ENCODE assay signal across 8 cellular contexts in the genomic region with DNA sequence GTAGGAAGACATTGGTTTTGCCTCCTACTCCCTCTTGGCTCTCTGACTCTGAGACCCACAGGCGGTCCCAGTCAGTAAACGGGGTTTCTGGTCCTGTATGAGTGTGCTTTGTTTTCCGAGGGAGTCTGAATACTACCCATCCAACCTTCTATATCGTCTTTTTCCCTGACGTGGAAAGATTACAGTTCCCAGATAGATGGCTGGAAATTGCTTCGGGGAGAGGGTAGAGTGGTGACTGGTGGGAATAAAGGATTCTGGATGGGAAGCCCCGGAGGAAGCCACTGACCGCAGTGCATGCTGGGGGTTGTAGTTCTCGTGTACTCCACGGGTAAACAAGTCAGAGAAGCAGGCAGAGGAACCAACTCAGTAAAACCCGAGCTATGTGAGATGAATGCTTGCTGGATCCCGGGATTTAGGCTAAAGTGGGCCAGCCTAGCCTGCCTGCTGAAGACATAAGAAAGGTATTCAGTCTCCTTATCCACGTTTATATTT.
DNase-seq lines count a peak whose midpoint lies in the region; ATAC-seq and TF ChIP-seq lines count a peak whose summit lies in the region.

No MANE protein-coding gene starts in this region.

- H3K4me1 ChIP-seq in KMS-11 (ENCODE audit: low read depth, poor library complexity, severe bottlenecking) = peaks cover 6% of the 10 kb centered on the region
- H3K4me1 ChIP-seq in adrenal gland (replicated peaks in 1 of 2) = no peaks in the 10 kb centered on the region
- peaks cover 0 to 15% (median 5%) of the 10 kb centered on the region in 12 donors for H3K4me1 ChIP-seq in heart left ventricle
- H3K4me1 ChIP-seq in parathyroid adenoma = no peaks in the 10 kb centered on the region
- peaks cover 0 to 13% (median 2%) of the 10 kb centered on the region in 4 donors for H3K4me1 ChIP-seq in transverse colon

- H3K4me2 ChIP-seq in KMS-11 (peak overlapping the region; percentile 21; the same call in 1 of the 2 replicates), parathyroid adenoma (ENCODE audit: low read length) (peak overlapping the region; percentile 74)

- intact Hi-C loops in CD14-positive monocyte (cut with micrococcal nuclease) (no loop called here), adrenal gland (cut with DNase I) (no loop called here), heart left ventricle (cut with DNase I) (loop anchor here in 3 of 10 donors (5.0 to 10.0 kb wide), 2 partner anchors 51 to 64 kb away; a partner anchor contains a TSS), transverse colon (cut with DNase I; ENCODE audit: low total_unique reads) (no loop called here)

- no peak overlapping the region for H3K4me3 ChIP-seq in KMS-11 (IDR thresholded peaks at IDR 0.05; ENCODE audit: insufficient read depth, low read depth, low read length)
- H3K4me3 ChIP-seq in adrenal gland = peak overlapping the region in 2 of 4 donors; percentile 14 to 56
- H3K4me3 ChIP-seq in heart left ventricle = peak overlapping the region in 11 of 12 donors; percentile 13 to 61 (median 47)
- peak overlapping the region; percentile 54 for H3K4me3 ChIP-seq in parathyroid adenoma (ENCODE audit: low read depth, low read length)
- peak overlapping the region in 3 of 4 donors; percentile 18 to 41 (median 25) for H3K4me3 ChIP-seq in transverse colon

- H3K79me2 ChIP-seq in KMS-11 (ENCODE audit: insufficient read depth, low read depth) = no peaks in the 10 kb centered on the region
- H3K79me2 ChIP-seq in parathyroid adenoma = no peaks in the 10 kb centered on the region

- in situ Hi-C loops in transverse colon (cut with MboI; ENCODE audit: low pct_ligation_motif_present in 1 of 4, low pct_unique_long_range_greater_than_20kb in 1 of 4, low sequenced_read_pairs in 3 of 4) = no loop called here

- H3K9me3 ChIP-seq in adrenal gland (replicated peaks in 1 of 3) (no peaks in the 10 kb centered on the region), heart left ventricle (no peaks in the 10 kb centered on the region), parathyroid adenoma (ENCODE audit: control insufficient read depth, low read length) (no peaks in the 10 kb centered on the region), transverse colon (no peaks in the 10 kb centered on the region)

- H3K36me3 Mint-ChIP-seq in CD14-positive monocyte = no peaks in the 10 kb centered on the region

- H3K4me1 Mint-ChIP-seq in CD14-positive monocyte = peaks cover 16% of the 10 kb centered on the region

- TF ChIP-seq CTCF in CD14-positive monocyte (IDR thresholded peaks at IDR 0.05) (no peak), KMS-11 (conservative IDR thresholded peaks at IDR 0.05; ENCODE audit: low read depth, low read length) (no peak), adrenal gland (IDR thresholded peaks at IDR 0.05) (no peak), heart left ventricle (IDR thresholded peaks at IDR 0.05) (no peak), parathyroid adenoma (IDR thresholded peaks at IDR 0.05) (no peak), transverse colon (IDR thresholded peaks at IDR 0.05) (no peak)

- H2AFZ ChIP-seq in KMS-11 (ENCODE audit: low read depth) (peak overlapping the region; percentile 64), parathyroid adenoma (peak overlapping the region; percentile 67)

- no peaks in the 10 kb centered on the region for H3K27me3 ChIP-seq in KMS-11 (ENCODE audit: insufficient read depth, low read depth)
- H3K27me3 ChIP-seq in adrenal gland = no peaks in the 10 kb centered on the region
- no peaks in the 10 kb centered on the region for H3K27me3 ChIP-seq in heart left ventricle
- H3K27me3 ChIP-seq in parathyroid adenoma (ENCODE audit: control insufficient read depth, insufficient read depth, low read length) = no peaks in the 10 kb centered on the region
- no peaks in the 10 kb centered on the region for H3K27me3 ChIP-seq in transverse colon

- H3K27ac ChIP-seq in KMS-11 = no peak overlapping the region
- H3K27ac ChIP-seq in adrenal gland = no peak overlapping the region
- peak overlapping the region; percentile 26 to 78 (median 66) for H3K27ac ChIP-seq in heart left ventricle
- H3K27ac ChIP-seq in parathyroid adenoma = peak overlapping the region; percentile 5
- H3K27ac ChIP-seq in transverse colon = peak overlapping the region in 2 of 4 donors; percentile 44 to 55

- H3K27ac Mint-ChIP-seq in CD14-positive monocyte = peak overlapping the region in 6 of 7 donors; percentile 44 to 88 (median 72)

- DNase-seq in CD14-positive monocyte (ENCODE audit: low spot score) = no peak
- peak; percentile 74 to 94 (median 84) for DNase-seq in adrenal gland
- DNase-seq in heart left ventricle = peak; percentile 86 to 92 (median 89)
- DNase-seq in transverse colon = peak; percentile 82

- no peaks in the 10 kb centered on the region for H4K20me1 ChIP-seq in KMS-11 (ENCODE audit: insufficient read depth)

- TF ChIP-seq POLR2A in adrenal gland (IDR thresholded peaks at IDR 0.05) (peak in 1 of 2 donors; percentile 43), heart left ventricle (IDR thresholded peaks at IDR 0.05) (peak in 1 of 2 donors; percentile 24), transverse colon (IDR thresholded peaks at IDR 0.05) (no peak)

- peaks cover 0 to 2% (median 0%) of the 10 kb centered on the region in 3 donors for H3K27me3 Mint-ChIP-seq in CD14-positive monocyte (ENCODE audit: low read depth in 3 of 3)

- H3K9ac ChIP-seq in KMS-11 (no peak overlapping the region), parathyroid adenoma (no peak overlapping the region)

- H3K9me3 Mint-ChIP-seq in CD14-positive monocyte = no peaks in the 10 kb centered on the region

- TF ChIP-seq EP300 in transverse colon (IDR thresholded peaks at IDR 0.05; ENCODE audit: low read depth) = no peak

- H3K36me3 ChIP-seq in KMS-11 (ENCODE audit: insufficient read depth) = no peaks in the 10 kb centered on the region
- no peaks in the 10 kb centered on the region for H3K36me3 ChIP-seq in adrenal gland (replicated peaks in 1 of 2)
- H3K36me3 ChIP-seq in heart left ventricle = no peaks in the 10 kb centered on the region
- no peaks in the 10 kb centered on the region for H3K36me3 ChIP-seq in parathyroid adenoma (ENCODE audit: control insufficient read depth, insufficient read depth, low read length)
- H3K36me3 ChIP-seq in transverse colon = no peaks in the 10 kb centered on the region

- H3K4me3 Mint-ChIP-seq in CD14-positive monocyte = peak overlapping the region; percentile 82 to 88

- ATAC-seq in GM19452 (IDR thresholded peaks at IDR 0.05; ENCODE audit: unreplicated experiment) (peak; percentile 80), SK-N-SH treated with all-trans-retinoic acid at 6 μM for 48 hours (peak; percentile 100), heart left ventricle (peak; percentile 94 to 99 (median 98))

- 5 to 11% (median 9%) methylated on average over 13 of the region's 13 CpGs for WGBS in adrenal gland, 4 donors
- 9 to 11% (median 10%) methylated on average over 13 of the region's 13 CpGs for WGBS in heart left ventricle, 4 donors
- 20 to 25% methylated on average over 11 to 13 of the region's 13 CpGs for WGBS in transverse colon (ENCODE audit: low coverage in 1 of 2), 2 donors

TF ChIP-seq in SK-N-SH treated with all-trans-retinoic acid at 6 μM for 48 hours, 23 proteins besides CTCF, POLR2A, EP300 and RAD21 (continues in another document):
- no peak for TF ChIP-seq CSDC2 (CRISPR knock-in tag; IDR thresholded peaks at IDR 0.05)
- no peak for TF ChIP-seq TCF4 (CRISPR knock-in tag; IDR thresholded peaks at IDR 0.05; ENCODE audit: borderline replicate concordance)
- no peak for TF ChIP-seq ZNF70 (CRISPR knock-in tag; IDR thresholded peaks at IDR 0.05)
- no peak for TF ChIP-seq ZNF565 (CRISPR knock-in tag; conservative IDR thresholded peaks at IDR 0.05; ENCODE audit: low read depth)
- TF ChIP-seq ARNTL (CRISPR knock-in tag; IDR thresholded peaks at IDR 0.05; ENCODE audit: borderline replicate concordance, low read depth) = no peak
- TF ChIP-seq ZC3H10 (CRISPR knock-in tag; IDR thresholded peaks at IDR 0.05) = no peak
- TF ChIP-seq TOX (CRISPR knock-in tag; IDR thresholded peaks at IDR 0.05; ENCODE audit: borderline replicate concordance) = no peak
- TF ChIP-seq, protein P1, sequence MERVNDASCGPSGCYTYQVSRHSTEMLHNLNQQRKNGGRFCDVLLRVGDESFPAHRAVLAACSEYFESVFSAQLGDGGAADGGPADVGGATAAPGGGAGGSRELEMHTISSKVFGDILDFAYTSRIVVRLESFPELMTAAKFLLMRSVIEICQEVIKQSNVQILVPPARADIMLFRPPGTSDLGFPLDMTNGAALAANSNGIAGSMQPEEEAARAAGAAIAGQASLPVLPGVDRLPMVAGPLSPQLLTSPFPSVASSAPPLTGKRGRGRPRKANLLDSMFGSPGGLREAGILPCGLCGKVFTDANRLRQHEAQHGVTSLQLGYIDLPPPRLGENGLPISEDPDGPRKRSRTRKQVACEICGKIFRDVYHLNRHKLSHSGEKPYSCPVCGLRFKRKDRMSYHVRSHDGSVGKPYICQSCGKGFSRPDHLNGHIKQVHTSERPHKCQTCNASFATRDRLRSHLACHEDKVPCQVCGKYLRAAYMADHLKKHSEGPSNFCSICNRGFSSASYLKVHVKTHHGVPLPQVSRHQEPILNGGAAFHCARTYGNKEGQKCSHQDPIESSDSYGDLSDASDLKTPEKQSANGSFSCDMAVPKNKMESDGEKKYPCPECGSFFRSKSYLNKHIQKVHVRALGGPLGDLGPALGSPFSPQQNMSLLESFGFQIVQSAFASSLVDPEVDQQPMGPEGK (CRISPR knock-in tag; IDR thresholded peaks at IDR 0.05; ENCODE audit: borderline replicate concordance) = no peak
- no peak for TF ChIP-seq PPARA (CRISPR knock-in tag; IDR thresholded peaks at IDR 0.05; ENCODE audit: borderline replicate concordance)
- TF ChIP-seq ZNF8 (CRISPR knock-in tag; IDR thresholded peaks at IDR 0.05) = no peak

Comparison
In these comparisons a context has a peak if more than half of its experiments do, and no peak if none do; other contexts are left out.
1. H3K27ac ChIP-seq: peak in heart left ventricle (12 of 12) and parathyroid adenoma (single experiment); none in KMS-11 (single experiment) and adrenal gland (0 of 5).
2. Peak in every context shown above with its lines, with median percentiles within 50 percentile points of each other: ATAC-seq.